9 cellular contexts compared by ENCODE assay signal in genomic region chr15:79897701-79898113, GRCh38. TPM values are rescaled to one million over a fixed set of nuclear protein-coding genes. Genes with fewer than 3 reads are reported as not detected.
DNase-seq lines count a peak whose midpoint lies in the region; ATAC-seq, FAIRE-seq and TF ChIP-seq lines count a peak whose summit lies in the region.
"Had no signal": no experiment of that assay in that cellular context is flagged by ENCODE, and none has a peak within 500 bp of the region (broad histone marks: within the 10 kb centered on the region; RNA-seq: fewer than 3 reads in every experiment).

No MANE protein-coding gene starts in this region.

- peaks cover 6% of the 10 kb centered on the region for H3K36me3 Mint-ChIP-seq in stimulated activated effector memory CD8-positive, alpha-beta T cell treated with anti-CD3 and anti-CD28 coated beads, Interleukin-12 subunit alpha, Interleukin-12 subunit beta, amount 100 ng/mL, for 72 hours

- H3K9me3 Mint-ChIP-seq in stimulated activated effector memory CD8-positive, alpha-beta T cell treated with anti-CD3 and anti-CD28 coated beads, Interleukin-12 subunit alpha, Interleukin-12 subunit beta, amount 100 ng/mL, for 72 hours = peaks cover 3% of the 10 kb centered on the region

- FAIRE-seq in HTR-8/SVneo (lab: Jason Lieb, UNC) = no peak
- FAIRE-seq: A204.1 had no signal

- peak; percentile 56 for ATAC-seq in stimulated activated effector memory CD8-positive, alpha-beta T cell treated with anti-CD3 and anti-CD28 coated beads, Interleukin-12 subunit alpha, Interleukin-12 subunit beta, amount 100 ng/mL, for 72 hours
- ATAC-seq in HG03097 (IDR thresholded peaks at IDR 0.05; ENCODE audit: low FRiP score, unreplicated experiment) = no peak

- H3K4me3 Mint-ChIP-seq in stimulated activated effector memory CD8-positive, alpha-beta T cell treated with anti-CD3 and anti-CD28 coated beads, Interleukin-12 subunit alpha, Interleukin-12 subunit beta, amount 100 ng/mL, for 72 hours = peak overlapping the region; percentile 88

- TF ChIP-seq CTCF in WI38 (IDR thresholded peaks at IDR 0.05; ENCODE audit: low read depth, low read length) (no peak), fibroblast of villous mesenchyme (IDR thresholded peaks at IDR 0.05; ENCODE audit: insufficient read depth, low read depth, low read length) (no peak)

- DNase-seq in DMS53 (lab: John Stamatoyannopoulos, UW) = peak; percentile 31
- no peak for DNase-seq in DMS53 treated with DMSO at 0.1 percent for 48 hours (lab: John Stamatoyannopoulos, UW; ENCODE audit: unreplicated experiment)
- DNase-seq in fibroblast of villous mesenchyme (ENCODE audit: low read depth) = no peak
- DNase-seq in stimulated activated effector memory CD8-positive, alpha-beta T cell treated with anti-CD3 and anti-CD28 coated beads, Interleukin-12 subunit alpha, Interleukin-12 subunit beta, amount 100 ng/mL, for 72 hours (ENCODE audit: low spot score in 2 of 2) = peak in 1 of 2 donors; percentile 61
- DNase-seq in HTR-8/SVneo (ENCODE audit: insufficient read length, low spot score) = no peak
- no peak for DNase-seq in ACHN

- peak overlapping the region; percentile 95 for H3K27ac Mint-ChIP-seq in stimulated activated effector memory CD8-positive, alpha-beta T cell treated with anti-CD3 and anti-CD28 coated beads, Interleukin-12 subunit alpha, Interleukin-12 subunit beta, amount 100 ng/mL, for 72 hours

- in situ Hi-C loops in ACHN (cut with HindIII; ENCODE audit: low pct_ligation_motif_present, low pct_unique_long_range_greater_than_20kb, low sequenced_read_pairs) = no loop called here

- peak overlapping the region; percentile 66; the same call in 1 of the 2 replicates for H3K4me3 ChIP-seq in WI38 (ENCODE audit: low read depth, low read length)
- H3K4me3 ChIP-seq in fibroblast of villous mesenchyme (ENCODE audit: low read depth, low read length) = peak overlapping the region; percentile 79

- peaks cover 47% of the 10 kb centered on the region for H3K4me1 Mint-ChIP-seq in stimulated activated effector memory CD8-positive, alpha-beta T cell treated with anti-CD3 and anti-CD28 coated beads, Interleukin-12 subunit alpha, Interleukin-12 subunit beta, amount 100 ng/mL, for 72 hours

RNA-seq across cellular contexts. Expression of gene MTHFS, which starts 0.9 kb away (rescaled TPM):
- total RNA-seq in fibroblast of villous mesenchyme = 9.5 and 9.7 TPM in 2 replicates
